Comparison of ENCODE assay signal across 10 cellular contexts in genomic region chr3:186217820-186218164, GRCh38.
DNase-seq lines count a peak whose midpoint lies in the region; ATAC-seq, FAIRE-seq and TF ChIP-seq lines count a peak whose summit lies in the region.
"Had no signal": no experiment of that assay in that cellular context is flagged by ENCODE, and none has a peak within 500 bp of the region (broad histone marks: within the 10 kb centered on the region; RNA-seq: fewer than 3 reads in every experiment).

No MANE protein-coding gene starts in this region.

- H3K36me3 Mint-ChIP-seq in brain: no peaks in the 10 kb centered on the region

- H3K4ac ChIP-seq in mesendoderm (ENCODE audit: low read depth, low read length): no peak overlapping the region

- no peak overlapping the region for H3K18ac ChIP-seq in mesendoderm (ENCODE audit: low read length)

- no peak overlapping the region for H4K5ac ChIP-seq in mesendoderm (ENCODE audit: low read length)

- H2BK15ac ChIP-seq in mesendoderm (replicated peaks; ENCODE audit: low read depth): no peak overlapping the region

- H2BK120ac ChIP-seq in mesendoderm (ENCODE audit: low read depth, low read length): no peak overlapping the region

- H3K79me2 ChIP-seq in mesendoderm (ENCODE audit: control insufficient read depth, insufficient read depth, low read length): no peaks in the 10 kb centered on the region

- no CpG with 5 or more reads among the region's 1 CpG for WGBS in mesendoderm (ENCODE audit: extremely low coverage, insufficient coverage, low lambda C conversion rate)

- no peaks in the 10 kb centered on the region for H3K4me1 ChIP-seq in mesendoderm (ENCODE audit: control insufficient read depth, low read depth, low read length)

- H3K4me3 Mint-ChIP-seq in brain: no peak overlapping the region
- H3K4me3 Mint-ChIP-seq: memory B cell had no signal

- peak overlapping the region in 3 of 5 experiments; percentile 26 to 90 (median 56) for H3K27ac Mint-ChIP-seq in brain
- H3K27ac Mint-ChIP-seq: memory B cell had no signal

- H3K27me3 Mint-ChIP-seq in brain: no peaks in the 10 kb centered on the region
- H3K27me3 Mint-ChIP-seq: memory B cell had no signal

- H2AK5ac ChIP-seq in mesendoderm (ENCODE audit: low read length): no peak overlapping the region

- H3K4me1 Mint-ChIP-seq in brain: peaks cover 52% of the 10 kb centered on the region

- H3K27ac ChIP-seq in mesendoderm (ENCODE audit: low read depth, low read length): no peak overlapping the region

- DNase-seq in GM12892 (ENCODE audit: insufficient read length) (peak; percentile 58), mesendoderm (no peak), mucosa of gallbladder (ENCODE audit: low spot score) (no peak), midbrain (lab: John Stamatoyannopoulos, UW) (no peak), SK-N-DZ (ENCODE audit: low spot score) (no peak)

- ATAC-seq in GM19463 (IDR thresholded peaks at IDR 0.05; ENCODE audit: unreplicated experiment): peak; percentile 97
- peak; percentile 94 for ATAC-seq in HG03342 (IDR thresholded peaks at IDR 0.05; ENCODE audit: unreplicated experiment)
- ATAC-seq: SK-N-SH treated with all-trans-retinoic acid at 6 μM for 48 hours had no signal

- H4K8ac ChIP-seq in mesendoderm (ENCODE audit: low read depth, low read length): no peak overlapping the region

- no peak for TF ChIP-seq POLR2A in GM12892 (IDR thresholded peaks at IDR 0.05; ENCODE audit: low read depth, low read length)

- H3K4me3 ChIP-seq in mesendoderm (ENCODE audit: low read length): no peak overlapping the region

- H3K27me3 ChIP-seq in mesendoderm (ENCODE audit: insufficient read depth, low read length, poor library complexity): no peaks in the 10 kb centered on the region

- no peaks in the 10 kb centered on the region for H3K36me3 ChIP-seq in mesendoderm (ENCODE audit: control insufficient read depth, insufficient read depth, low read length)

- H2BK5ac ChIP-seq in mesendoderm (ENCODE audit: low read length): no peak overlapping the region

- H3K9ac ChIP-seq in mesendoderm (ENCODE audit: low read length): no peak overlapping the region

- FAIRE-seq in GM12892 (lab: Jason Lieb, UNC): peak; percentile 85

- no peak for TF ChIP-seq CTCF in brain (conservative IDR thresholded peaks at IDR 0.05)

- no peak overlapping the region for H3K23ac ChIP-seq in mesendoderm (ENCODE audit: low read length)

- H3K79me1 ChIP-seq in mesendoderm (ENCODE audit: low read length): no peaks in the 10 kb centered on the region

- H3K9me3 Mint-ChIP-seq in brain: no peaks in the 10 kb centered on the region
- H3K9me3 Mint-ChIP-seq: memory B cell had no signal

- H3K56ac ChIP-seq in mesendoderm (ENCODE audit: low read length): no peak overlapping the region

- H3K4me2 ChIP-seq in mesendoderm (ENCODE audit: low read length): no peak overlapping the region
